ENCODE assay signal across 25 cellular contexts in the genomic region with DNA sequence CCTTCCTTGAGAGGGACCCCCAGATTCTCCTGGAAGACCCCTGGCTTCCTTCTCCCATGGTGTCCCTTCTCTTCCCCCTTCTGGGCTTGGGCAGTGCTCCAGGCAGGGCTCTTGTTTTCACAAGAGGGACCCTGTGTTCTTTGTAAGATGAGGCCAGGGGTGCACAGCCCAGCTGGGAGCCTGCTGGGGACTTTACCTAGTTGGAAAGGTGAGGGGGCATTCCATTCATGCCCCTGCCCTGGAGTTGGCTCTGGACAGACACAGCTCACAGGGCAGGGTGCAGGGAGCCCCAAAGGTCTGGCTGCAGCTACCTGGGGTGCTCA.
"Had no signal": no experiment of that assay in that cellular context is flagged by ENCODE, and none has a peak within 500 bp of the region (broad histone marks: within the 10 kb centered on the region; RNA-seq: fewer than 3 reads in every experiment).

No MANE protein-coding gene starts in this region.

- DNase-seq: activated CD4-positive, alpha-beta T cell treated with anti-CD3 and anti-CD28 coated beads, Interleukin-2, amount 50 U/mL, for 4 hours; activated CD8-positive, alpha-beta memory T cell treated with anti-CD3 and anti-CD28 coated beads for 24 hours; activated CD8-positive, alpha-beta memory T cell treated with anti-CD3 and anti-CD28 coated beads, Interleukin-2, amount 50 U/mL, for 4 hours; activated naive CD4-positive, alpha-beta T cell; activated T-cell treated with anti-CD3 and anti-CD28 coated beads, Interleukin-2, amount 50 U/mL, for 4 hours; cerebellar nuclear complex; endodermal cell; esophagus squamous epithelium; gastrocnemius medialis; nephron progenitor cell; nucleus accumbens; right lobe of liver; stimulated activated CD4-positive, alpha-beta T cell treated with anti-CD3 and anti-CD28 coated beads, Interleukin-1b, Interleukin-23, amount 100 ng/mL, for 48 hours; substantia nigra; T-helper 1 cell; T1000 had no signal

- H3K27me3 ChIP-seq: esophagus squamous epithelium, gastrocnemius medialis, right lobe of liver, upper lobe of left lung had no signal

- H3K27ac ChIP-seq: gastrocnemius medialis, right lobe of liver had no signal

- H3K27me3 Mint-ChIP-seq: activated naive CD8-positive, alpha-beta T cell; stimulated activated naive CD8-positive, alpha-beta T cell treated with anti-CD3 and anti-CD28 coated beads, Interleukin-15, Interleukin-2, amounts not matched to agents 100 ng/mL and 50 ng/mL, for 24 hours had no signal

- H3K36me3 Mint-ChIP-seq: activated naive CD8-positive, alpha-beta T cell; memory B cell; WTC11 had no signal

- H3K4me1 ChIP-seq: esophagus squamous epithelium, right lobe of liver had no signal

- ATAC-seq: activated T-cell treated with anti-CD3 and anti-CD28 coated beads, Interleukin-2, amount 50 U/mL, for 4 hours; gastrocnemius medialis; WTC11 had no signal

- H3K27ac Mint-ChIP-seq: activated naive CD8-positive, alpha-beta T cell; activated T-helper 2 cell treated with anti-CD3 and anti-CD28 coated beads, Interferon-gamma antibody, Interleukin-2, Interleukin-4, amounts not matched to agents 10 μg/mL and 5 μg/mL and 100 μg/mL, durations not matched to agents 14 hours and 24 hours and 36 hours; endodermal cell; memory B cell; nephron progenitor cell; stimulated activated naive CD8-positive, alpha-beta T cell treated with anti-CD3 and anti-CD28 coated beads, Interleukin-15, Interleukin-2, amounts not matched to agents 100 ng/mL and 50 ng/mL, for 24 hours; WTC11 had no signal

- H3K36me3 ChIP-seq: gastrocnemius medialis, right lobe of liver had no signal

- H3K4me3 ChIP-seq: coronary artery, esophagus squamous epithelium, gastrocnemius medialis, right lobe of liver, skin epidermis, upper lobe of left lung had no signal

- H3K9me3 ChIP-seq: esophagus squamous epithelium, gastrocnemius medialis, right lobe of liver, upper lobe of left lung had no signal

- H3K4me3 Mint-ChIP-seq: activated naive CD8-positive, alpha-beta T cell; activated T-cell treated with anti-CD3 and anti-CD28 coated beads, Interleukin-2, amount 50 U/mL, for 4 hours; endodermal cell; memory B cell; nephron progenitor cell; stimulated activated naive CD8-positive, alpha-beta T cell treated with anti-CD3 and anti-CD28 coated beads, Interleukin-15, Interleukin-2, amounts not matched to agents 100 ng/mL and 50 ng/mL, for 24 hours; WTC11 had no signal

- H3K9me3 Mint-ChIP-seq: activated T-cell treated with anti-CD3 and anti-CD28 coated beads, Interleukin-2, amount 50 U/mL, for 4 hours; activated T-helper 2 cell treated with anti-CD3 and anti-CD28 coated beads, Interferon-gamma antibody, Interleukin-2, Interleukin-4, amounts not matched to agents 10 μg/mL and 5 μg/mL and 100 μg/mL, durations not matched to agents 14 hours and 24 hours and 36 hours; endodermal cell; memory B cell; nephron progenitor cell; stimulated activated naive CD8-positive, alpha-beta T cell treated with anti-CD3 and anti-CD28 coated beads, Interleukin-15, Interleukin-2, amounts not matched to agents 100 ng/mL and 50 ng/mL, for 24 hours; WTC11 had no signal

- FAIRE-seq: islet of Langerhans had no signal
